In the genomic region with DNA sequence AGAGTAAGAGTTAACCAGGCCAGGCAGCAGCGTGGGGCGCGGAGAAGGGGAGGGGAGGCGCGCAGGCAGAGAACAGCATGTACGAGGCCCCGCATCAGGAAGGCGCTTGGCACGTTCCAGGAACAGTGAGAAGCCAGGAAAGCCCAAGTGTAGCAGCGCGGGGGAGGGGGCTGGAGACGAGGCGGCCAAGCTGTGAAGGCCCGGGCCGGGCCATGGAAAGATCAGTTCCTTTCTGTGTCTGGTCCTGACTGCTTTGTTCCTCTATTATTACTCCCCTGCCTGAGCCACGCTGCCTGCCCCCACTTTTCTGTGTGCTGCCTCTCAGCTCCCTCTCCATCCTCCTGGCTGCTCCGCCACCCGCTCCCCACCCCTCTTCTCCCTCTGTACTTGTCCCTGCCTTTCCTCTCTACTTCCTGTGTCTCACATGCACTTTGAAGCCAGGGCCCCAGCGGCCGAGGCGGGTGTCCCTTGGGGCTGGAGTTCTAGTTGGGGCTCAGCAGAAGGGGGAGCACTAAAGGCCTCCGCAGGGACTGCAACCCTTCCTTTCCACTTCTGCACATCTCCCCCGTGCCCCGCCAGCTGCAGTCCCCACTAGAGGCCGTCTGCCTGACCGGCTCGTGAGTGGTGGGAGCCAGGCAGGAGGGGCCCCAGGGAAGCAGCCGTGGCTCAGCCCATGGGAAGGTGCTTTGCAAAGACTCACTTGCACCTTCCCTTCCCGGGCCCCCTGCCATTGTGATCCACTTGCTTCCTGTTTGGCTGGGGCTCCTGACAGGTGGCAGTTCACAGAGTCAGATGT, we compare ENCODE assay signal across 9 cellular contexts.
DNase-seq lines count a peak whose midpoint lies in the region; ATAC-seq and TF ChIP-seq lines count a peak whose summit lies in the region.
"Had no signal": no experiment of that assay in that cellular context is flagged by ENCODE, and none has a peak within 500 bp of the region (broad histone marks: within the 10 kb centered on the region; RNA-seq: fewer than 3 reads in every experiment).

No MANE protein-coding gene starts in this region.

- H3K9me3 ChIP-seq in stomach = no peaks in the 10 kb centered on the region
- H3K9me3 ChIP-seq: SJSA1 had no signal

- H3K4me3 Mint-ChIP-seq in effector memory CD8-positive, alpha-beta T cell = no peak overlapping the region

- peak; percentile 90 for TF ChIP-seq EP300 in stomach (IDR thresholded peaks at IDR 0.05)

- H3K36me3 ChIP-seq in stomach = peaks cover 16 to 47% (median 40%) of the 10 kb centered on the region in 4 donors
- H3K36me3 ChIP-seq: SJSA1 had no signal

- WGBS in stomach, 5 donors = 28 to 50% (median 35%) methylated on average over 25 to 29 of the region's 29 CpGs

- H3K27me3 Mint-ChIP-seq in effector memory CD8-positive, alpha-beta T cell = no peaks in the 10 kb centered on the region

- TF ChIP-seq CTCF in choroid plexus epithelial cell (conservative IDR thresholded peaks at IDR 0.05; ENCODE audit: low read depth, low read length) (peak; percentile 22), stomach (IDR thresholded peaks at IDR 0.05) (no peak)

- ATAC-seq in left colon (no peak), GM21529 (IDR thresholded peaks at IDR 0.05; ENCODE audit: unreplicated experiment) (no peak)
- no peak for ATAC-seq in effector memory CD8-positive, alpha-beta T cell (replicated peaks)

- no peak overlapping the region for H3K27ac Mint-ChIP-seq in effector memory CD8-positive, alpha-beta T cell

- intact Hi-C loops in left colon (cut with DNase I, micrococcal nuclease) = no loop called here
- intact Hi-C loops in stomach (cut with DNase I; ENCODE audit: low total_unique reads) = no loop called here

- peak overlapping the region; percentile 68 to 89 (median 79) for H3K27ac ChIP-seq in stomach
- H3K27ac ChIP-seq: SJSA1 had no signal

- H3K4me3 ChIP-seq in choroid plexus epithelial cell (ENCODE audit: low read depth, low read length) (peak overlapping the region; percentile 17), stomach (peak overlapping the region in 2 of 4 donors; percentile 6 to 17)
- H3K4me3 ChIP-seq: SJSA1 had no signal

- no peaks in the 10 kb centered on the region for H3K27me3 ChIP-seq in stomach
- H3K27me3 ChIP-seq: SJSA1 had no signal

- peaks cover 18 to 51% (median 36%) of the 10 kb centered on the region in 4 donors for H3K4me1 ChIP-seq in stomach
- H3K4me1 ChIP-seq: SJSA1 had no signal

- DNase-seq in MV-4-11 (lab: John Stamatoyannopoulos, UW) = peak; percentile 18
- DNase-seq in choroid plexus epithelial cell (ENCODE audit: low read depth) = peak; percentile 90
- DNase-seq in left colon = peak; percentile 47 to 84
- DNase-seq in stomach = peak; percentile 45
- DNase-seq in SKM-1 treated with dmso at 0.1 percent for 144 hours (lab: John Stamatoyannopoulos, UW; ENCODE audit: unreplicated experiment) = no peak
- DNase-seq in effector memory CD8-positive, alpha-beta T cell = no peak
- DNase-seq in stimulated activated CD4-positive, alpha-beta T cell treated with anti-CD3 and anti-CD28 coated beads, Interleukin-15, amount 100 ng/mL, for 24 hours = no peak

- TF ChIP-seq POLR2A in stomach (IDR thresholded peaks at IDR 0.05) = no peak

- H3K36me3 Mint-ChIP-seq in effector memory CD8-positive, alpha-beta T cell (ENCODE audit: insufficient read depth) = peaks cover 7% of the 10 kb centered on the region

- H3K4me1 Mint-ChIP-seq in effector memory CD8-positive, alpha-beta T cell (ENCODE audit: low read depth in 2 of 2) = peaks cover 10 to 14% of the 10 kb centered on the region in 2 donors

- H3K9me3 Mint-ChIP-seq in effector memory CD8-positive, alpha-beta T cell = no peaks in the 10 kb centered on the region

Comparison
In these comparisons a context has a peak if more than half of its experiments do, and no peak if none do; other contexts are left out.
1. DNase-seq: peak in MV-4-11 (single experiment), choroid plexus epithelial cell (single experiment), left colon (2 of 2) and stomach (single experiment); none in SKM-1 treated with dmso at 0.1 percent for 144 hours (single experiment), effector memory CD8-positive, alpha-beta T cell (0 of 3) and stimulated activated CD4-positive, alpha-beta T cell treated with anti-CD3 and anti-CD28 coated beads, Interleukin-15, amount 100 ng/mL, for 24 hours (single experiment).